ENCODE assay signal across 20 cellular contexts in genomic region chr22:46933526-46933925, GRCh38.
A peak's percentile ranks its signal among the peaks of the same experiment; 100 is the strongest.
DNase-seq lines count a peak whose midpoint lies in the region; ATAC-seq and TF ChIP-seq lines count a peak whose summit lies in the region.
"Had no signal": no experiment of that assay in that cellular context is flagged by ENCODE, and none has a peak within 500 bp of the region (broad histone marks: within the 10 kb centered on the region; RNA-seq: fewer than 3 reads in every experiment).

No MANE protein-coding gene starts in this region.

- H3K9me3 ChIP-seq in right atrium auricular region, result no peaks in the 10 kb centered on the region
- no peaks in the 10 kb centered on the region for H3K9me3 ChIP-seq in lower lobe of right lung
- no peaks in the 10 kb centered on the region for H3K9me3 ChIP-seq in upper lobe of right lung
- H3K9me3 ChIP-seq: thoracic aorta had no signal

- H3K4me3 ChIP-seq in right atrium auricular region, result no peak overlapping the region
- no peak overlapping the region for H3K4me3 ChIP-seq in lower lobe of right lung
- no peak overlapping the region for H3K4me3 ChIP-seq in upper lobe of right lung
- H3K4me3 ChIP-seq: thoracic aorta had no signal

- intact Hi-C loops in left cardiac atrium (cut with DNase I) (no loop called here), lower lobe of right lung (cut with DNase I) (no loop called here), upper lobe of right lung (cut with DNase I) (no loop called here)

- peaks cover 0 to 25% of the 10 kb centered on the region in 2 donors for H3K4me1 ChIP-seq in right atrium auricular region
- H3K4me1 ChIP-seq in lower lobe of right lung, result peaks cover 21% of the 10 kb centered on the region
- peaks cover 26% of the 10 kb centered on the region for H3K4me1 ChIP-seq in upper lobe of right lung

- no peaks in the 10 kb centered on the region for H3K36me3 ChIP-seq in right atrium auricular region
- H3K36me3 ChIP-seq in lower lobe of right lung, result peaks cover 9% of the 10 kb centered on the region
- H3K36me3 ChIP-seq in upper lobe of right lung, result no peaks in the 10 kb centered on the region
- H3K36me3 ChIP-seq: thoracic aorta, WERI-Rb-1 had no signal

- no peak for ATAC-seq in left cardiac atrium
- no peak for ATAC-seq in activated naive CD8-positive, alpha-beta T cell treated with anti-CD3 and anti-CD28 coated beads, Interleukin-2, amount 10 ng/mL, durations not matched to agents 7 days and 5 days (ENCODE audit: low read depth)
- peak in 1 of 2 donors; percentile 22 for ATAC-seq in lower lobe of right lung
- ATAC-seq in upper lobe of right lung, result peak; percentile 33
- ATAC-seq in HG02840 (IDR thresholded peaks at IDR 0.05; ENCODE audit: low FRiP score, unreplicated experiment), result no peak

- H3K36me3 Mint-ChIP-seq in activated naive CD8-positive, alpha-beta T cell treated with anti-CD3 and anti-CD28 coated beads, Interleukin-2, amount 10 ng/mL, durations not matched to agents 7 days and 5 days, result peaks cover 13% of the 10 kb centered on the region

- H3K4me3 Mint-ChIP-seq in activated naive CD8-positive, alpha-beta T cell treated with anti-CD3 and anti-CD28 coated beads, Interleukin-2, amount 10 ng/mL, durations not matched to agents 7 days and 5 days, result no peak overlapping the region
- H3K4me3 Mint-ChIP-seq: CD4-positive, CD25-positive, alpha-beta regulatory T cell had no signal

- H3K27me3 ChIP-seq in right atrium auricular region (no peaks in the 10 kb centered on the region), lower lobe of right lung (ENCODE audit: low read depth) (no peaks in the 10 kb centered on the region), upper lobe of right lung (no peaks in the 10 kb centered on the region)

- no peak for TF ChIP-seq CTCF in right atrium auricular region (IDR thresholded peaks at IDR 0.05)
- no peak for TF ChIP-seq CTCF in lower lobe of right lung (IDR thresholded peaks at IDR 0.05)
- TF ChIP-seq CTCF in upper lobe of right lung (IDR thresholded peaks at IDR 0.05), result no peak

- POLR2A ChIA-PET in activated naive CD8-positive, alpha-beta T cell treated with anti-CD3 and anti-CD28 coated beads, Interleukin-2, amount 10 ng/mL, durations not matched to agents 7 days and 5 days (lab: Charles Lee), result no interaction called here

- H3K27ac Mint-ChIP-seq in activated naive CD8-positive, alpha-beta T cell treated with anti-CD3 and anti-CD28 coated beads, Interleukin-2, amount 10 ng/mL, durations not matched to agents 7 days and 5 days, result peak overlapping the region; percentile 16

- H3K4me1 Mint-ChIP-seq in activated naive CD8-positive, alpha-beta T cell treated with anti-CD3 and anti-CD28 coated beads, Interleukin-2, amount 10 ng/mL, durations not matched to agents 7 days and 5 days, result peaks cover 24% of the 10 kb centered on the region

- peak; percentile 53 for DNase-seq in right atrium auricular region (ENCODE audit: low spot score)
- no peak for DNase-seq in left cardiac atrium
- no peak for DNase-seq in activated naive CD8-positive, alpha-beta T cell treated with anti-CD3 and anti-CD28 coated beads, Interleukin-2, amount 10 ng/mL, durations not matched to agents 7 days and 5 days
- DNase-seq in lower lobe of right lung, result peak; percentile 58
- no peak for DNase-seq in upper lobe of right lung
- no peak for DNase-seq in retina
- DNase-seq in putamen (ENCODE audit: low spot score), result no peak
- DNase-seq: activated CD4-positive, alpha-beta T cell treated with anti-CD3 and anti-CD28 coated beads, Interleukin-2, amount 50 U/mL, for 48 hours; CD4-positive, CD25-positive, alpha-beta regulatory T cell; DMS 273 treated with DMSO at 0.1 percent for 48 hours; foreskin melanocyte; hippocampal formation; NCI-H1694; SIG-M5; stimulated activated CD4-positive, alpha-beta T cell treated with anti-CD3 and anti-CD28 coated beads, Interleukin-1b, Interleukin-23, amount 100 ng/mL, for 48 hours; stimulated activated naive CD4-positive, alpha-beta T cell; WERI-Rb-1 had no signal

- H3K9me3 Mint-ChIP-seq in activated naive CD8-positive, alpha-beta T cell treated with anti-CD3 and anti-CD28 coated beads, Interleukin-2, amount 10 ng/mL, durations not matched to agents 7 days and 5 days, result no peaks in the 10 kb centered on the region
- H3K9me3 Mint-ChIP-seq: CD4-positive, CD25-positive, alpha-beta regulatory T cell had no signal

- no peaks in the 10 kb centered on the region for H3K27me3 Mint-ChIP-seq in activated naive CD8-positive, alpha-beta T cell treated with anti-CD3 and anti-CD28 coated beads, Interleukin-2, amount 10 ng/mL, durations not matched to agents 7 days and 5 days
- H3K27me3 Mint-ChIP-seq: CD4-positive, CD25-positive, alpha-beta regulatory T cell had no signal

- H3K27ac ChIP-seq in right atrium auricular region, result no peak overlapping the region
- no peak overlapping the region for H3K27ac ChIP-seq in lower lobe of right lung
- no peak overlapping the region for H3K27ac ChIP-seq in upper lobe of right lung
- H3K27ac ChIP-seq: parathyroid adenoma, thoracic aorta, WERI-Rb-1 had no signal

Comparison
In these comparisons a context has a peak if more than half of its experiments do, and no peak if none do; other contexts are left out.
1. DNase-seq: peak in right atrium auricular region (single experiment) and lower lobe of right lung (single experiment); none in left cardiac atrium (single experiment), activated naive CD8-positive, alpha-beta T cell treated with anti-CD3 and anti-CD28 coated beads, Interleukin-2, amount 10 ng/mL, durations not matched to agents 7 days and 5 days (single experiment), upper lobe of right lung (single experiment), retina (single experiment) and putamen (single experiment).